28 cellular contexts compared by ENCODE assay signal in the genomic region with DNA sequence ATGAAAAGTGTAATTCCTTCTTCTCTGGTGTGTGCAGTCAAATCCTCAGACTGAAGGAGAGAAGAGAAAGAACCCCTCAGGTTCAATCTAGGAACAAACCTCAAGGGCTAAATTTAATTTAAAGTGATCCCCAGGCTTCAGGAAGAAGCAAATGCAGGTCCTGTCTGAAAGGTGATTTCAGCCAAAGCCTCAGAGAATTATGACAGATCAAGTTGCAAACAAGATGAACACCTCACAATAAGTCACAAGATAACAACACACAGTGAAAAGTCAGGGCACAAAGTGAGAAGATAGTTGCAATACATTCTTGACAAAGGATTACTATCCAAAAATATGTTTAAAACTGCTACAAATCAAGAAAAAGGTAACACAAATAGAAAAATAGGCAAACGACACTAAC. TPM values are rescaled to one million over a fixed set of nuclear protein-coding genes. Genes with fewer than 3 reads are reported as not detected.
"Had no signal": no experiment of that assay in that cellular context is flagged by ENCODE, and none has a peak within 500 bp of the region (broad histone marks: within the 10 kb centered on the region; RNA-seq: fewer than 3 reads in every experiment).

No MANE protein-coding gene starts in this region.

- H3K4me2 ChIP-seq: smooth muscle cell had no signal

- DNase-seq: activated CD4-positive, alpha-beta T cell treated with anti-CD3 and anti-CD28 coated beads for 4 hours; activated CD4-positive, alpha-beta T cell treated with anti-CD3 and anti-CD28 coated beads, Interleukin-2, amount 50 U/mL, for 48 hours; activated CD8-positive, alpha-beta memory T cell treated with anti-CD3 and anti-CD28 coated beads for 24 hours; activated effector memory CD4-positive, alpha-beta T cell treated with Interleukin-2 at 50 U/mL for 16 hours; activated naive CD4-positive, alpha-beta T cell treated with Interleukin-2 at 50 U/mL for 16 hours; anterior cingulate cortex; cortex of kidney; foreskin fibroblast; islet precursor cell; left cardiac atrium; midbrain; naive thymus-derived CD4-positive, alpha-beta T cell; psoas muscle; sigmoid colon; stimulated activated CD4-positive, alpha-beta T cell treated with anti-CD3 and anti-CD28 coated beads, Interleukin-1b, Interleukin-23, amount 100 ng/mL, for 48 hours; stimulated activated CD4-positive, alpha-beta T cell treated with anti-CD3 and anti-CD28 coated beads, Interleukin-4, amount 100 ng/mL, for 4 hours; stimulated activated CD8-positive, alpha-beta memory T cell treated with anti-CD3 and anti-CD28 coated beads, Interleukin-4, amount 100 ng/mL, for 48 hours; trophoblast cell had no signal

- H3K27me3 ChIP-seq: cardiac muscle cell, sigmoid colon, suprapubic skin, uterus had no signal

- ATAC-seq: naive thymus-derived CD4-positive, alpha-beta T cell; stimulated activated memory B cell treated with anti-CD40 and anti-IgM and Interleukin-4, amounts not matched to agents 10 μg/mL and 1 μg/mL and 100 μg/mL, for 72 hours had no signal

- H3K27ac ChIP-seq: cardiac muscle cell, SK-N-MC, suprapubic skin had no signal

- H3K36me3 ChIP-seq: cardiac muscle cell, uterus had no signal

- H3K9me3 ChIP-seq: psoas muscle, sigmoid colon, suprapubic skin, uterus had no signal

- H3K4me3 ChIP-seq: cardiac muscle cell, psoas muscle, sigmoid colon, SK-N-MC, smooth muscle cell, suprapubic skin, uterus had no signal

- H3K4me1 ChIP-seq: sigmoid colon, suprapubic skin, uterus had no signal

RNA-seq across cellular contexts. Expression of a gene that starts 11.8 kb away (rescaled TPM):
- total RNA-seq: cardiac muscle cell; cerebellum; endothelial cell of umbilical vein; glomerular endothelial cell; left cardiac atrium; naive thymus-derived CD4-positive, alpha-beta T cell; sigmoid colon; T-helper 1 cell treated with Interleukin-12 subunit alpha and Interleukin-12 subunit beta and Interleukin-4 antibody, amounts not matched to agents 30 ng/mL and 1 ng/mL, for 36 hours; uterus had no signal

RNA-seq across cellular contexts. Expression of a gene that starts 23.4 kb away (rescaled TPM):
- total RNA-seq: glomerular endothelial cell had no signal
